15 cellular contexts compared by ENCODE assay signal in the genomic region with DNA sequence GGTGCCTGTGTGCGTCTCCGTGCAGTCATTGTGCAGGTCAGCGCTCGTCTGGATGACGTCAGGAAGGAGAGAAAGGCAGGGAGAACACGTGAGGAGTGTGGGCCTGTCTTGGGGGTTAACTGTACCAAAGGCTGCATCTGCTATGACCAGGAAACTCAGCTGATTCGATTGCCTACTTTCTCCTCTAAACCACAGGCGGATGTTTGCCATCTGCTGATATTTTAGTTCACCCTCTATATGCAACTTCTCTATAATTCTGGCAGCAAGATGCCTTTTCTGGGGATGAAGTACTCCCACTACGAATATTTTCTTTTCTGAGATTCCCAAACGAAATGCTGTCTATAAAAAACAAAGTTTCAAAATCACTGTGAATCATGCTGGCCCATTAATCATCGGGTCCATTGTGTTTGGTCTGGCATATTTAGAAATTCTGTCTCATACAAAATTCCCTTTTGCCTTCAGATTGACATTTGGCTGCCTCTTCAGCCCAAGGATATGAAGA.
DNase-seq lines count a peak whose midpoint lies in the region.
"Had no signal": no experiment of that assay in that cellular context is flagged by ENCODE, and none has a peak within 500 bp of the region (broad histone marks: within the 10 kb centered on the region; RNA-seq: fewer than 3 reads in every experiment).

No MANE protein-coding gene starts in this region.

- DNase-seq in NCI-H226 (peak; percentile 87), caudate nucleus (lab: John Stamatoyannopoulos, UW) (no peak), kidney glomerular epithelial cell (lab: John Stamatoyannopoulos, UW) (peak; percentile 4), substantia nigra (lab: John Stamatoyannopoulos, UW) (no peak), NCI-H748 treated with DMSO at 0.1 percent for 48 hours (lab: John Stamatoyannopoulos, UW) (no peak)
- DNase-seq in stimulated activated CD4-positive, alpha-beta T cell treated with anti-CD3 and anti-CD28 coated beads, Interleukin-4, amount 100 ng/mL, for 24 hours: no peak
- no peak for DNase-seq in activated CD4-positive, alpha-beta T cell treated with anti-CD3 and anti-CD28 coated beads, Interleukin-2, amount 50 U/mL, for 4 hours
- DNase-seq: AML-193, GDM1, heart right ventricle, NCI-H1092 treated with DMSO at 0.1 percent for 48 hours, NCI-H510A had no signal

- no peak overlapping the region for H2AFZ ChIP-seq in ACC112 (ENCODE audit: low read length, unreplicated experiment)

- H3K27ac ChIP-seq in ACC112 (ENCODE audit: low read depth, low read length) (peak overlapping the region; percentile 79), caudate nucleus (ENCODE audit: low read depth, low read length) (peak overlapping the region; percentile 26), substantia nigra (ENCODE audit: low read depth, low read length, poor library complexity, severe bottlenecking) (no peak overlapping the region)
- H3K27ac ChIP-seq: right atrium auricular region, SJSA1 had no signal

- H3K79me2 ChIP-seq in ACC112 (ENCODE audit: control insufficient read depth, insufficient read depth, low read length, unreplicated experiment): no peaks in the 10 kb centered on the region

- peak overlapping the region; percentile 35; the same call in 1 of the 2 replicates for H3K4me3 ChIP-seq in ACC112 (ENCODE audit: low read depth, low read length)
- H3K4me3 ChIP-seq: heart right ventricle, right atrium auricular region, SJSA1 had no signal

- H3K4me1 ChIP-seq in ACC112 (ENCODE audit: control insufficient read depth, insufficient read depth, low read length, unreplicated experiment): peaks cover 32% of the 10 kb centered on the region
- H3K4me1 ChIP-seq: right atrium auricular region, SJSA1 had no signal

- no peaks in the 10 kb centered on the region for H3K36me3 ChIP-seq in ACC112 (ENCODE audit: insufficient read depth, low read length)
- H3K36me3 ChIP-seq: heart right ventricle, right atrium auricular region, SJSA1 had no signal

- H3K27me3 ChIP-seq in ACC112 (ENCODE audit: insufficient read depth, low read length): no peaks in the 10 kb centered on the region
- H3K27me3 ChIP-seq: heart right ventricle, right atrium auricular region, SJSA1 had no signal

Comparison
In these comparisons a context has a peak if more than half of its experiments do, and no peak if none do; other contexts are left out.
1. DNase-seq: peak in NCI-H226 (single experiment) and kidney glomerular epithelial cell (single experiment); none in caudate nucleus (0 of 61), substantia nigra (0 of 49), stimulated activated CD4-positive, alpha-beta T cell treated with anti-CD3 and anti-CD28 coated beads, Interleukin-4, amount 100 ng/mL, for 24 hours (single experiment), NCI-H748 treated with DMSO at 0.1 percent for 48 hours (single experiment) and activated CD4-positive, alpha-beta T cell treated with anti-CD3 and anti-CD28 coated beads, Interleukin-2, amount 50 U/mL, for 4 hours (0 of 2).